8 cellular contexts compared by ENCODE assay signal in the genomic region with DNA sequence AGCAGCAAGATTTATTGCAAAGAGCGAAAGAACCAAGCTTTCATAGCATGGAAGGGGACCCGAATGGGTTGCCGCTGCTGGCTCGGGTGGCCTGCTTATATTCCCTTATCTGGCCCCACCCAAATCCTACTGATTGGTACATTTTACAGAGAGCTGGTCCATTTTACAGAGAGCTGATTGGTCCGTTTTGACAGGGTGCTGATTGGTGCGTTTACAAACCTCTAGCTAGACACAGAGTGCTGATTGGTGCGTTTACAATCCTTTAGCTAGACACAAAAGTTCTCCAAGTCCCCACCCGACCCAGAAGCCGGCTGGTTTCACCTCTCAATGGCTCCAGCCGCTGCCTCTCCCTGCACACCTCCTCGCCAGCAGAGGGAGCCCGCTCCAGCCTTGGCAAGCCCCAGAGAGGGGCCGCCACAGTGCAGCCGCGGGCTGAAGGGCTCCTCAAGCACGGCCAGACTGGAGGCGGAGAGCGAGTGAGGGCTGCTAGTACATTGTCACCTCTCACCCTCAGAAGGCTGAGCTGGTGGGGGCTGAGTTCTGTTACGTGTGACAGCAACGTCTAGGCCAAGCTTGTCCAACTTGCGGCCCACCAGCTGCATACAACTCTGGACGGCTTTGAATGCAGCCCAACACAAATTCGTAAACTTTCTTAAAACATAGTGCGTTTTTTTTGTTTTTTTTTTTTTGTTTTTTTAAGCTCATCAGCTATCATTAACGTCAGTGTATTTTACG. TPM values are rescaled to one million over a fixed set of nuclear protein-coding genes. Genes with fewer than 3 reads are reported as not detected.
DNase-seq lines count a peak whose midpoint lies in the region; ATAC-seq, FAIRE-seq and TF ChIP-seq lines count a peak whose summit lies in the region.

No MANE protein-coding gene starts in this region.

- H3K9ac ChIP-seq in liver (ENCODE audit: low read depth in 1 of 2, low read length in 2 of 2) = no peak overlapping the region

- H3K27ac ChIP-seq in liver (ENCODE audit: low read depth in 1 of 2, low read length in 2 of 2) = no peak overlapping the region

- no peaks in the 10 kb centered on the region for H3K4me1 ChIP-seq in liver (ENCODE audit: control insufficient read depth in 4 of 4, insufficient read depth in 4 of 4, low read length in 3 of 4)

- H3K4me3 ChIP-seq in astrocyte of the spinal cord (ENCODE audit: low read depth, low read length) (no peak overlapping the region), liver (ENCODE audit: low read depth in 1 of 3, low read length in 3 of 3) (peak overlapping the region in 1 of 3 donors; percentile 44)

- FAIRE-seq in frontal cortex (lab: Jason Lieb, UNC) = no peak

- in situ Hi-C loops in astrocyte of the spinal cord (cut with HindIII; ENCODE audit: low sequenced_read_pairs) = no loop called here

- TF ChIP-seq CTCF in GM10266 (IDR thresholded peaks at IDR 0.05; ENCODE audit: control insufficient read depth, insufficient read depth, low read depth, missing control alignments) = peak; percentile 45
- TF ChIP-seq CTCF in astrocyte of the spinal cord (IDR thresholded peaks at IDR 0.05; ENCODE audit: low read depth, low read length) = peak; percentile 34
- TF ChIP-seq CTCF in liver (IDR thresholded peaks at IDR 0.05; ENCODE audit: low read depth, low read length, missing input control) = peak; percentile 42

- H3K27me3 ChIP-seq in liver (ENCODE audit: control insufficient read depth in 4 of 4, insufficient read depth in 4 of 4, low read length in 3 of 4) = no peaks in the 10 kb centered on the region

- no peak for DNase-seq in GM10266 (ENCODE audit: extremely low spot score)
- peak; percentile 28 to 67 (median 56) for DNase-seq in T-helper 2 cell
- DNase-seq in astrocyte of the spinal cord (ENCODE audit: low read depth, low spot score) = no peak
- DNase-seq in stimulated activated CD8-positive, alpha-beta memory T cell treated with anti-CD3 and anti-CD28 coated beads, Interleukin-15, amount 100 ng/mL, for 48 hours (ENCODE audit: low read depth in 2 of 2) = peak; percentile 51 to 56
- no peak for DNase-seq in COR-L47 (lab: John Stamatoyannopoulos, UW)
- DNase-seq in frontal cortex (ENCODE audit: low spot score in 2 of 2) = no peak

- TF ChIP-seq RAD21 in liver (IDR thresholded peaks at IDR 0.05) = peak; percentile 47 to 63

- 42% methylated on average over 26 of the region's 26 CpGs for WGBS in liver

- H3K9me3 ChIP-seq in liver (ENCODE audit: control insufficient read depth in 4 of 4, low read length in 3 of 4) = no peaks in the 10 kb centered on the region

- peak; percentile 95 for ATAC-seq in HG03064 (IDR thresholded peaks at IDR 0.05; ENCODE audit: low read depth, unreplicated experiment)

- H3K36me3 ChIP-seq in liver (ENCODE audit: control insufficient read depth in 4 of 4, insufficient read depth in 3 of 4, low read depth in 1 of 4, low read length in 3 of 4) = no peaks in the 10 kb centered on the region

TF ChIP-seq in liver, 16 proteins besides CTCF, POLR2A, EP300 and RAD21:
- TF ChIP-seq HNF4G (IDR thresholded peaks at IDR 0.05) (no peak), HNF4A (conservative IDR thresholded peaks at IDR 0.05) (no peak), SP1 (IDR thresholded peaks at IDR 0.05) (no peak), NR2F2 (IDR thresholded peaks at IDR 0.05) (no peak), TAF1 (conservative IDR thresholded peaks at IDR 0.05) (no peak)
- TF ChIP-seq, protein P1, sequence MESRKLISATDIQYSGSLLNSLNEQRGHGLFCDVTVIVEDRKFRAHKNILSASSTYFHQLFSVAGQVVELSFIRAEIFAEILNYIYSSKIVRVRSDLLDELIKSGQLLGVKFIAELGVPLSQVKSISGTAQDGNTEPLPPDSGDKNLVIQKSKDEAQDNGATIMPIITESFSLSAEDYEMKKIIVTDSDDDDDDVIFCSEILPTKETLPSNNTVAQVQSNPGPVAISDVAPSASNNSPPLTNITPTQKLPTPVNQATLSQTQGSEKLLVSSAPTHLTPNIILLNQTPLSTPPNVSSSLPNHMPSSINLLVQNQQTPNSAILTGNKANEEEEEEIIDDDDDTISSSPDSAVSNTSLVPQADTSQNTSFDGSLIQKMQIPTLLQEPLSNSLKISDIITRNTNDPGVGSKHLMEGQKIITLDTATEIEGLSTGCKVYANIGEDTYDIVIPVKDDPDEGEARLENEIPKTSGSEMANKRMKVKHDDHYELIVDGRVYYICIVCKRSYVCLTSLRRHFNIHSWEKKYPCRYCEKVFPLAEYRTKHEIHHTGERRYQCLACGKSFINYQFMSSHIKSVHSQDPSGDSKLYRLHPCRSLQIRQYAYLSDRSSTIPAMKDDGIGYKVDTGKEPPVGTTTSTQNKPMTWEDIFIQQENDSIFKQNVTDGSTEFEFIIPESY (IDR thresholded peaks at IDR 0.05) = no peak
- TF ChIP-seq, protein P2, sequence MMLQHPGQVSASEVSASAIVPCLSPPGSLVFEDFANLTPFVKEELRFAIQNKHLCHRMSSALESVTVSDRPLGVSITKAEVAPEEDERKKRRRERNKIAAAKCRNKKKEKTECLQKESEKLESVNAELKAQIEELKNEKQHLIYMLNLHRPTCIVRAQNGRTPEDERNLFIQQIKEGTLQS (IDR thresholded peaks at IDR 0.05) = no peak
- TF ChIP-seq, protein P3, sequence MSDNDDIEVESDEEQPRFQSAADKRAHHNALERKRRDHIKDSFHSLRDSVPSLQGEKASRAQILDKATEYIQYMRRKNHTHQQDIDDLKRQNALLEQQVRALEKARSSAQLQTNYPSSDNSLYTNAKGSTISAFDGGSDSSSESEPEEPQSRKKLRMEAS (IDR thresholded peaks at IDR 0.05) = no peak

RNA-seq across cellular contexts. Expression of a gene that starts 8.7 kb away (rescaled TPM):
- total RNA-seq in liver = not detected
- not detected for polyA plus RNA-seq in liver
- not detected for total RNA-seq in frontal cortex

RNA-seq across cellular contexts. Expression of a gene that starts 24.1 kb away (rescaled TPM):
- total RNA-seq in liver = 10 to 100 TPM; 12.6 to 12.7 TPM
- 1 to 10 TPM; 3.7 to 5.0 TPM for polyA plus RNA-seq in liver
- total RNA-seq in frontal cortex = 271 TPM

Comparison
In these comparisons a context has a peak if more than half of its experiments do, and no peak if none do; other contexts are left out.
1. DNase-seq: peak in T-helper 2 cell (5 of 5) and stimulated activated CD8-positive, alpha-beta memory T cell treated with anti-CD3 and anti-CD28 coated beads, Interleukin-15, amount 100 ng/mL, for 48 hours (2 of 2); none in GM10266 (single experiment), astrocyte of the spinal cord (single experiment), COR-L47 (single experiment) and frontal cortex (0 of 2).
2. RNA of a gene that starts 24.1 kb away (total RNA-seq): 271 TPM in frontal cortex (single experiment); 12.6 to 12.7 TPM in liver; every median in the first group is over 10 times any median in the second.
3. Peak in every context shown above with its lines, with median percentiles within 50 percentile points of each other: CTCF ChIP-seq.